Comparison of ENCODE assay signal across 11 cellular contexts in genomic region chr19:6271251-6271650, GRCh38. TPM values are rescaled to one million over a fixed set of nuclear protein-coding genes. Genes with fewer than 3 reads are reported as not detected.
DNase-seq lines count a peak whose midpoint lies in the region; ATAC-seq and TF ChIP-seq lines count a peak whose summit lies in the region.
"Had no signal": no experiment of that assay in that cellular context is flagged by ENCODE, and none has a peak within 500 bp of the region (broad histone marks: within the 10 kb centered on the region; RNA-seq: fewer than 3 reads in every experiment).

No MANE protein-coding gene starts in this region.

- peak overlapping the region; percentile 94 for H3K27ac Mint-ChIP-seq in endodermal cell
- H3K27ac Mint-ChIP-seq in naive thymus-derived CD4-positive, alpha-beta T cell, result peak overlapping the region in 2 of 9 donors; percentile 59 to 68
- H3K27ac Mint-ChIP-seq in stimulated activated naive B cell treated with anti-CD40 and anti-IgM and Interleukin-4, amounts not matched to agents 10 μg/mL and 1 μg/mL and 100 μg/mL, for 72 hours, result no peak overlapping the region

- H2AFZ ChIP-seq in OCI-LY1 (ENCODE audit: low read length), result no peak overlapping the region

- H3K27me3 Mint-ChIP-seq in endodermal cell (ENCODE audit: insufficient read depth), result no peaks in the 10 kb centered on the region
- no peaks in the 10 kb centered on the region for H3K27me3 Mint-ChIP-seq in naive thymus-derived CD4-positive, alpha-beta T cell
- no peaks in the 10 kb centered on the region for H3K27me3 Mint-ChIP-seq in stimulated activated naive B cell treated with anti-CD40 and anti-IgM and Interleukin-4, amounts not matched to agents 10 μg/mL and 1 μg/mL and 100 μg/mL, for 72 hours

- POLR2A ChIA-PET in naive thymus-derived CD4-positive, alpha-beta T cell (lab: Charles Lee), result interaction anchor here (1.1 kb wide), 1 partner anchor 20 kb away, joined by 4 read pairs; no protein-coding TSS in a partner anchor

- no peak overlapping the region for H3K4me3 Mint-ChIP-seq in endodermal cell
- no peak overlapping the region for H3K4me3 Mint-ChIP-seq in naive thymus-derived CD4-positive, alpha-beta T cell
- no peak overlapping the region for H3K4me3 Mint-ChIP-seq in stimulated activated naive B cell treated with anti-CD40 and anti-IgM and Interleukin-4, amounts not matched to agents 10 μg/mL and 1 μg/mL and 100 μg/mL, for 72 hours
- H3K4me3 Mint-ChIP-seq: neural crest cell had no signal

- no peaks in the 10 kb centered on the region for H3K9me2 ChIP-seq in OCI-LY1 (ENCODE audit: low read depth, low read length)

- WGBS in endodermal cell (ENCODE audit: insufficient coverage in 1 of 2, insufficient read length in 1 of 2), 2 experiments, result 87 to 98% methylated on average over 4 to 9 of the region's 9 CpGs

- H3K9ac ChIP-seq in OCI-LY1 (ENCODE audit: low read length), result no peak overlapping the region
- H3K9ac ChIP-seq in endodermal cell (ENCODE audit: extremely low read depth, low read length, poor library complexity, severe bottlenecking), result no peak overlapping the region

- H3K9me3 ChIP-seq in OCI-LY1 (ENCODE audit: low read length) (no peaks in the 10 kb centered on the region), endodermal cell (ENCODE audit: control insufficient read depth, low read length) (no peaks in the 10 kb centered on the region), muscle layer of duodenum (ENCODE audit: control insufficient read depth in 1 of 2, low read length in 2 of 2) (no peaks in the 10 kb centered on the region)
- no peaks in the 10 kb centered on the region for H3K9me3 ChIP-seq in naive thymus-derived CD4-positive, alpha-beta T cell (ENCODE audit: control insufficient read depth in 2 of 3, low read length in 3 of 3)

- H3K9me3 Mint-ChIP-seq in endodermal cell, result no peaks in the 10 kb centered on the region
- no peaks in the 10 kb centered on the region for H3K9me3 Mint-ChIP-seq in naive thymus-derived CD4-positive, alpha-beta T cell
- no peaks in the 10 kb centered on the region for H3K9me3 Mint-ChIP-seq in stimulated activated naive B cell treated with anti-CD40 and anti-IgM and Interleukin-4, amounts not matched to agents 10 μg/mL and 1 μg/mL and 100 μg/mL, for 72 hours
- H3K9me3 Mint-ChIP-seq: neural crest cell had no signal

- H3K4me3 ChIP-seq in OCI-LY1 (ENCODE audit: low read depth, low read length, poor library complexity, severe bottlenecking) (no peak overlapping the region), endodermal cell (ENCODE audit: low read length) (no peak overlapping the region), muscle layer of duodenum (ENCODE audit: low read depth in 1 of 2, low read length in 2 of 2) (peak overlapping the region; percentile 28 to 48)
- H3K4me3 ChIP-seq in naive thymus-derived CD4-positive, alpha-beta T cell (ENCODE audit: low read length), result no peak overlapping the region

- no peak overlapping the region for H3K4me2 ChIP-seq in OCI-LY1 (ENCODE audit: low read length)

- intact Hi-C loops in naive thymus-derived CD4-positive, alpha-beta T cell (cut with micrococcal nuclease), result no loop called here

- H3K36me3 ChIP-seq in OCI-LY1 (ENCODE audit: insufficient read depth, low read length) (peaks cover 45% of the 10 kb centered on the region), endodermal cell (ENCODE audit: control insufficient read depth, insufficient read depth, low read length) (peaks cover 35% of the 10 kb centered on the region), muscle layer of duodenum (ENCODE audit: control insufficient read depth in 1 of 2, insufficient read depth in 2 of 2, low read length in 2 of 2) (peaks cover 8 to 13% of the 10 kb centered on the region in 2 donors)
- peaks cover 0 to 42% (median 5%) of the 10 kb centered on the region in 3 experiments for H3K36me3 ChIP-seq in naive thymus-derived CD4-positive, alpha-beta T cell (ENCODE audit: control insufficient read depth in 2 of 3, insufficient read depth in 3 of 3, low read length in 3 of 3)

- H3K4me1 Mint-ChIP-seq in endodermal cell, result peaks cover 47% of the 10 kb centered on the region
- H3K4me1 Mint-ChIP-seq in naive thymus-derived CD4-positive, alpha-beta T cell, result peaks cover 16 to 69% (median 53%) of the 10 kb centered on the region in 7 donors
- peaks cover 19 to 63% of the 10 kb centered on the region in 2 donors for H3K4me1 Mint-ChIP-seq in stimulated activated naive B cell treated with anti-CD40 and anti-IgM and Interleukin-4, amounts not matched to agents 10 μg/mL and 1 μg/mL and 100 μg/mL, for 72 hours

- H3K79me2 ChIP-seq in OCI-LY1 (ENCODE audit: insufficient read depth, low read length), result peaks cover 39% of the 10 kb centered on the region

- H3K27ac ChIP-seq in OCI-LY1 (ENCODE audit: low read depth, low read length, poor library complexity, severe bottlenecking) (no peak overlapping the region), endodermal cell (ENCODE audit: low read depth, low read length) (peak overlapping the region; percentile 11), muscle layer of duodenum (ENCODE audit: low read length) (peak overlapping the region; percentile 90)
- no peak overlapping the region for H3K27ac ChIP-seq in naive thymus-derived CD4-positive, alpha-beta T cell (ENCODE audit: low read depth, low read length)

- no peaks in the 10 kb centered on the region for H4K20me1 ChIP-seq in OCI-LY1 (ENCODE audit: insufficient read depth, low read length)

- H3F3A ChIP-seq in OCI-LY1 (ENCODE audit: insufficient read depth, low read length), result no peaks in the 10 kb centered on the region

- peak; percentile 50 for DNase-seq in AG08395 (ENCODE audit: low spot score)
- peak; percentile 80 for DNase-seq in endodermal cell
- DNase-seq in foreskin melanocyte, result no peak
- no peak for DNase-seq in naive thymus-derived CD4-positive, alpha-beta T cell
- no peak for DNase-seq in stimulated activated naive B cell treated with anti-CD40 and anti-IgM and Interleukin-4, amounts not matched to agents 10 μg/mL and 1 μg/mL and 100 μg/mL, for 72 hours
- DNase-seq: Calu3, KBM-7 had no signal

- CTCF ChIA-PET in naive thymus-derived CD4-positive, alpha-beta T cell (lab: Charles Lee), result interaction anchor here (0.5 to 1.0 kb wide), 2 partner anchors 12 to 1579 kb away, joined by 3 read pairs; no protein-coding TSS in a partner anchor

- no peak for ATAC-seq in GM21390 (IDR thresholded peaks at IDR 0.05; ENCODE audit: unreplicated experiment)
- ATAC-seq in naive thymus-derived CD4-positive, alpha-beta T cell, result no peak
- ATAC-seq in stimulated activated naive B cell treated with anti-CD40 and anti-IgM and Interleukin-4, amounts not matched to agents 10 μg/mL and 1 μg/mL and 100 μg/mL, for 72 hours (replicated peaks), result no peak

- TF ChIP-seq CTCF in OCI-LY1 (IDR thresholded peaks at IDR 0.05; ENCODE audit: low read length), result 0 out of 2 replicates have a peak, but pooled peaks have one; percentile 8
- peak; percentile 63 for TF ChIP-seq CTCF in endodermal cell (conservative IDR thresholded peaks at IDR 0.05)

- H3K4me1 ChIP-seq in OCI-LY1 (ENCODE audit: insufficient read depth, low read length, severe bottlenecking) (no peaks in the 10 kb centered on the region), endodermal cell (ENCODE audit: control insufficient read depth, insufficient read depth, low read length) (peaks cover 40% of the 10 kb centered on the region), muscle layer of duodenum (ENCODE audit: control insufficient read depth in 1 of 2, insufficient read depth in 2 of 2, low read length in 2 of 2) (peaks cover 37 to 58% of the 10 kb centered on the region in 2 donors)
- H3K4me1 ChIP-seq in naive thymus-derived CD4-positive, alpha-beta T cell (ENCODE audit: control insufficient read depth in 2 of 2, insufficient read depth in 2 of 2, low read length in 2 of 2), result no peaks in the 10 kb centered on the region

- H3K27me3 ChIP-seq in OCI-LY1 (ENCODE audit: insufficient read depth, low read length), result no peaks in the 10 kb centered on the region
- H3K27me3 ChIP-seq in endodermal cell (ENCODE audit: control insufficient read depth, insufficient read depth, low read length, poor library complexity, severe bottlenecking), result no peaks in the 10 kb centered on the region
- H3K27me3 ChIP-seq in muscle layer of duodenum (ENCODE audit: low read depth, low read length), result no peaks in the 10 kb centered on the region
- H3K27me3 ChIP-seq in naive thymus-derived CD4-positive, alpha-beta T cell (ENCODE audit: control insufficient read depth in 2 of 2, insufficient read depth in 2 of 2, low read length in 2 of 2), result no peaks in the 10 kb centered on the region

- peaks cover 42% of the 10 kb centered on the region for H3K36me3 Mint-ChIP-seq in endodermal cell (ENCODE audit: low read depth)
- H3K36me3 Mint-ChIP-seq in naive thymus-derived CD4-positive, alpha-beta T cell, result peaks cover 4 to 27% (median 8%) of the 10 kb centered on the region in 5 donors
- H3K36me3 Mint-ChIP-seq in stimulated activated naive B cell treated with anti-CD40 and anti-IgM and Interleukin-4, amounts not matched to agents 10 μg/mL and 1 μg/mL and 100 μg/mL, for 72 hours, result peaks cover 40 to 47% of the 10 kb centered on the region in 2 donors

RNA-seq across cellular contexts. Expression of gene MLLT1, which starts 8.5 kb away (rescaled TPM):
- 10 to 100 TPM; 50.1 to 51.8 TPM for total RNA-seq in endodermal cell
- polyA plus RNA-seq in endodermal cell (2013, experiment 1 of 2), result 57.3 TPM
- polyA plus RNA-seq in endodermal cell (2013, experiment 2 of 2), result 47.7 TPM
- total RNA-seq in naive thymus-derived CD4-positive, alpha-beta T cell, result 10 to 100 TPM; 33.3 to 47.5 (median 39.0) TPM
- 1 to 10 TPM in 1 of 2 donors, under 1 TPM in 1; 0.57 to 1.8 TPM for polyA plus RNA-seq in naive thymus-derived CD4-positive, alpha-beta T cell

Comparison
In these comparisons a context has a peak if more than half of its experiments do, and no peak if none do; other contexts are left out.
1. DNase-seq: peak in AG08395 (single experiment) and endodermal cell (single experiment); none in foreskin melanocyte (single experiment), naive thymus-derived CD4-positive, alpha-beta T cell (0 of 9) and stimulated activated naive B cell treated with anti-CD40 and anti-IgM and Interleukin-4, amounts not matched to agents 10 μg/mL and 1 μg/mL and 100 μg/mL, for 72 hours (single experiment).
2. H3K27ac ChIP-seq: peak in endodermal cell (single experiment) and muscle layer of duodenum (single experiment); none in OCI-LY1 (single experiment) and naive thymus-derived CD4-positive, alpha-beta T cell (single experiment).
3. H3K4me3 ChIP-seq: peak in muscle layer of duodenum (2 of 2); none in OCI-LY1 (single experiment), endodermal cell (single experiment) and naive thymus-derived CD4-positive, alpha-beta T cell (single experiment).